22 cellular contexts compared by ENCODE assay signal in genomic region chr11:104905271-104905670, GRCh38. TPM values are rescaled to one million over a fixed set of nuclear protein-coding genes. Genes with fewer than 3 reads are reported as not detected.
DNase-seq lines count a peak whose midpoint lies in the region; FAIRE-seq and TF ChIP-seq lines count a peak whose summit lies in the region.
"Had no signal": no experiment of that assay in that cellular context is flagged by ENCODE, and none has a peak within 500 bp of the region (broad histone marks: within the 10 kb centered on the region; RNA-seq: fewer than 3 reads in every experiment).

No MANE protein-coding gene starts in this region.

- H3K36me3 ChIP-seq in WERI-Rb-1 (no peaks in the 10 kb centered on the region), keratinocyte (ENCODE audit: control insufficient read depth in 2 of 2, extremely low read depth in 1 of 2, insufficient read depth in 2 of 2, low read length in 2 of 2) (no peaks in the 10 kb centered on the region)
- H3K36me3 ChIP-seq: transverse colon had no signal

- H2BK12ac ChIP-seq in H9 (ENCODE audit: insufficient read length, low read depth, low read length): no peak overlapping the region

- H3T11ph ChIP-seq in H9 (ENCODE audit: low read length): no peak overlapping the region

- H2AFZ ChIP-seq in H9 (ENCODE audit: low read length) (no peak overlapping the region), keratinocyte (ENCODE audit: control insufficient read depth, low read length) (no peak overlapping the region)

- H3K9ac ChIP-seq in H9 (ENCODE audit: extremely low read depth, insufficient read length, low read length): no peak overlapping the region
- no peak overlapping the region for H3K9ac ChIP-seq in keratinocyte (ENCODE audit: control insufficient read depth, extremely low read depth, insufficient read depth, low read length)

- no peak overlapping the region for H3K27ac ChIP-seq in H9 (ENCODE audit: insufficient read length, low read depth, low read length)
- no peak overlapping the region for H3K27ac ChIP-seq in WERI-Rb-1
- H3K27ac ChIP-seq in keratinocyte (ENCODE audit: control insufficient read depth, insufficient read depth, low read length): no peak overlapping the region
- H3K27ac ChIP-seq: HL-60, transverse colon had no signal

- H2AK5ac ChIP-seq in H9 (ENCODE audit: insufficient read length, low read length): no peak overlapping the region

- no peak overlapping the region for H2BK15ac ChIP-seq in H9 (ENCODE audit: low read depth, low read length)

- H3K27me3 ChIP-seq in H9 (ENCODE audit: insufficient read depth, low read length): no peaks in the 10 kb centered on the region
- no peaks in the 10 kb centered on the region for H3K27me3 ChIP-seq in WERI-Rb-1 (ENCODE audit: insufficient read depth, low read depth, severe bottlenecking)
- no peaks in the 10 kb centered on the region for H3K27me3 ChIP-seq in keratinocyte (ENCODE audit: control insufficient read depth, extremely low read depth, insufficient read depth, low read length)
- H3K27me3 ChIP-seq: transverse colon had no signal

- intact Hi-C loops in posterior vena cava (cut with DNase I): no loop called here

- H3K36me3 Mint-ChIP-seq in H9 (ENCODE audit: insufficient read depth in 1 of 3, low read depth in 3 of 3): no peaks in the 10 kb centered on the region

- no peak overlapping the region for H3K23ac ChIP-seq in H9 (ENCODE audit: insufficient read length, low read depth, low read length)

- no peaks in the 10 kb centered on the region for H3K4me1 Mint-ChIP-seq in H9

- FAIRE-seq in keratinocyte (lab: Jason Lieb, UNC): no peak
- FAIRE-seq: GM19239, K562, RCC 7860, TTC549 had no signal

- no peak overlapping the region for H2BK5ac ChIP-seq in H9 (ENCODE audit: insufficient read length, low read length)

- H3K23me2 ChIP-seq in H9 (ENCODE audit: insufficient read length, low read depth, low read length, poor library complexity, severe bottlenecking): no peaks in the 10 kb centered on the region

- H3K9me3 ChIP-seq in H9 (ENCODE audit: control insufficient read depth, low read depth, low read length) (no peaks in the 10 kb centered on the region), WERI-Rb-1 (ENCODE audit: severe bottlenecking) (no peaks in the 10 kb centered on the region), keratinocyte (ENCODE audit: control insufficient read depth, low read depth, low read length) (no peaks in the 10 kb centered on the region)
- H3K9me3 ChIP-seq: transverse colon had no signal

- H3K4me1 ChIP-seq in H9 (ENCODE audit: insufficient read depth, low read length) (no peaks in the 10 kb centered on the region), keratinocyte (ENCODE audit: control insufficient read depth, extremely low read depth, insufficient read depth, low read length) (no peaks in the 10 kb centered on the region)
- H3K4me1 ChIP-seq: transverse colon had no signal

- no peak overlapping the region for H3K27ac Mint-ChIP-seq in H9
- H3K27ac Mint-ChIP-seq: activated CD4-positive, alpha-beta T cell treated with anti-CD3 and anti-CD28 coated beads, Interleukin-2, amount 10 ng/mL, durations not matched to agents 24 days and 14 days had no signal

- dilution Hi-C loops in keratinocyte (cut with MboI; ENCODE audit: extremely low pct_ligation_motif_present, low sequenced_read_pairs): no loop called here

- no peak overlapping the region for H3K18ac ChIP-seq in H9 (ENCODE audit: insufficient read length, low read depth, low read length)

- no peaks in the 10 kb centered on the region for H3K79me1 ChIP-seq in H9 (ENCODE audit: insufficient read depth, low read depth, low read length, poor library complexity, severe bottlenecking)

- no peaks in the 10 kb centered on the region; a peak in 1 of 5 replicates for H3K9me3 Mint-ChIP-seq in H9

- H3K79me2 ChIP-seq in H9 (ENCODE audit: insufficient read depth, low read length) (no peaks in the 10 kb centered on the region), keratinocyte (ENCODE audit: control insufficient read depth, insufficient read depth, low read length) (no peaks in the 10 kb centered on the region)

- in situ Hi-C loops in ACHN (cut with HindIII; ENCODE audit: low pct_ligation_motif_present, low pct_unique_long_range_greater_than_20kb, low sequenced_read_pairs): no loop called here

- peak; percentile 12 for DNase-seq in ACHN
- DNase-seq in H9: no peak
- DNase-seq in WERI-Rb-1: peak; percentile 11
- no peak for DNase-seq in keratinocyte (ENCODE audit: low read depth, low spot score)
- DNase-seq in posterior vena cava (ENCODE audit: low spot score): no peak
- no peak for DNase-seq in NCI-H1436 (lab: John Stamatoyannopoulos, UW)
- DNase-seq in NCI-H510A (lab: John Stamatoyannopoulos, UW): no peak
- DNase-seq in activated CD8-positive, alpha-beta memory T cell treated with anti-CD3 and anti-CD28 coated beads for 24 hours: no peak
- DNase-seq: activated CD4-positive, alpha-beta T cell treated with anti-CD3 and anti-CD28 coated beads, Interleukin-2, amount 10 ng/mL, durations not matched to agents 24 days and 14 days; Calu3; cerebellar nuclear complex; GOT3; islet precursor cell; NCI-H1048; NCI-H69; stimulated activated naive CD4-positive, alpha-beta T cell treated with Interleukin-2 at 50 U/mL for 16 hours; transverse colon had no signal

- no CpG with 5 or more reads among the region's 4 CpGs for WGBS in H9 (ENCODE audit: extremely low coverage, insufficient read length, low lambda C conversion rate)

- no peak overlapping the region for H2BK20ac ChIP-seq in H9 (ENCODE audit: low read depth, low read length, poor library complexity, severe bottlenecking)

- H4K20me1 ChIP-seq in H9 (ENCODE audit: control insufficient read depth, insufficient read depth, insufficient read length): no peaks in the 10 kb centered on the region
- H4K20me1 ChIP-seq in keratinocyte (ENCODE audit: control insufficient read depth, extremely low read depth, insufficient read depth, low read length): no peaks in the 10 kb centered on the region

- no peak overlapping the region for H4K5ac ChIP-seq in H9 (ENCODE audit: insufficient read length, low read depth, low read length)

- H4K91ac ChIP-seq in H9 (ENCODE audit: insufficient read length, low read depth, low read length): no peak overlapping the region

- TF ChIP-seq CTCF in H9 (conservative IDR thresholded peaks at IDR 0.05) (peak; percentile 56; the same call in 2 of the 3 replicates), WERI-Rb-1 (IDR thresholded peaks at IDR 0.05; ENCODE audit: low read depth, low read length) (peak; percentile 25; the same call in 1 of the 2 replicates), keratinocyte (optimal IDR thresholded peaks at IDR 0.05 in 1 of 3, IDR thresholded peaks at IDR 0.05 in 1 of 3, conservative IDR thresholded peaks at IDR 0.05 in 1 of 3; ENCODE audit: extremely low read depth in 1 of 3, insufficient read depth in 2 of 3, low read length in 3 of 3) (peak in 2 of 3 experiments; percentile 4 to 28)

- no peaks in the 10 kb centered on the region for H3K9me1 ChIP-seq in keratinocyte (ENCODE audit: control insufficient read depth, extremely low read depth, insufficient read depth, low read length)

- H3K4me3 ChIP-seq in WERI-Rb-1 (ENCODE audit: low read depth, low read length) (no peak overlapping the region), keratinocyte (ENCODE audit: control insufficient read depth in 2 of 3, extremely low read depth in 1 of 3, insufficient read depth in 2 of 3, low read depth in 1 of 3, low read length in 3 of 3) (no peak overlapping the region)
- H3K4me3 ChIP-seq: K562, transverse colon had no signal

- no peak overlapping the region for H4K8ac ChIP-seq in H9 (replicated peaks; ENCODE audit: insufficient read length, low read depth, low read length)

- H3K56ac ChIP-seq in H9 (ENCODE audit: insufficient read length, low read depth, low read length): no peak overlapping the region

- no peaks in the 10 kb centered on the region for H3K27me3 Mint-ChIP-seq in H9 (ENCODE audit: low read depth)
- H3K27me3 Mint-ChIP-seq: activated CD4-positive, alpha-beta T cell treated with anti-CD3 and anti-CD28 coated beads, Interleukin-2, amount 10 ng/mL, durations not matched to agents 24 days and 14 days had no signal

- H3K4me2 ChIP-seq in H9 (ENCODE audit: insufficient read depth, insufficient read length, low read length) (no peak overlapping the region), keratinocyte (ENCODE audit: control insufficient read depth, extremely low read depth, insufficient read depth, low read depth, low read length) (no peak overlapping the region)

- H2BK120ac ChIP-seq in H9 (ENCODE audit: low read depth, low read length, poor library complexity, severe bottlenecking): no peak overlapping the region

- no peak overlapping the region for H3K4me3 Mint-ChIP-seq in H9
- H3K4me3 Mint-ChIP-seq: activated CD4-positive, alpha-beta T cell treated with anti-CD3 and anti-CD28 coated beads, Interleukin-2, amount 10 ng/mL, durations not matched to agents 24 days and 14 days had no signal

- H3K4ac ChIP-seq in H9 (ENCODE audit: low read depth, low read length): no peak overlapping the region

- H3K14ac ChIP-seq in H9 (ENCODE audit: insufficient read depth, low read length): no peak overlapping the region

RNA-seq across cellular contexts. Expression of gene CASP12, which starts 7.0 kb away (rescaled TPM):
- not detected in 2 replicates for total RNA-seq in H9 (2021)
- not detected in 3 replicates for polyA plus RNA-seq in keratinocyte
- not detected for polyA plus RNA-seq in keratinocyte (2011; ENCODE audit: low read depth)
- not detected in 2 replicates for polyA plus RNA-seq in keratinocyte (2011; cell fraction: cytosol; rRNA removed)
- polyA plus RNA-seq in keratinocyte (2011; cell fraction: nucleus; rRNA removed): not detected in 2 replicates
- polyA plus RNA-seq in keratinocyte (2012; ENCODE audit: low replicate concordance): not detected in 2 replicates
- polyA minus RNA-seq in keratinocyte: not detected in 3 replicates
- polyA minus RNA-seq in keratinocyte (2011; cell fraction: cytosol; rRNA and poly(A)+ RNA removed): not detected
- polyA minus RNA-seq in keratinocyte (2011; cell fraction: nucleus; rRNA and poly(A)+ RNA removed): not detected in 2 replicates
- 1 to 10 TPM; 1.5 to 2.0 TPM for total RNA-seq in posterior vena cava
- total RNA-seq: activated CD4-positive, alpha-beta T cell treated with anti-CD3 and anti-CD28 coated beads, Interleukin-2, amount 10 ng/mL, durations not matched to agents 24 days and 14 days; Calu3; K562 had no signal
- polyA plus RNA-seq: K562 had no signal

Comparison
In these comparisons a context has a peak if more than half of its experiments do, and no peak if none do; other contexts are left out.
1. DNase-seq: peak in ACHN (single experiment) and WERI-Rb-1 (single experiment); none in H9 (single experiment), keratinocyte (single experiment), posterior vena cava (single experiment), NCI-H1436 (single experiment), NCI-H510A (single experiment) and activated CD8-positive, alpha-beta memory T cell treated with anti-CD3 and anti-CD28 coated beads for 24 hours (single experiment).
2. Peak in every context shown above with its lines, with median percentiles within 50 percentile points of each other: CTCF ChIP-seq.